8 cellular contexts compared by ENCODE assay signal in genomic region chr18:3261393-3262233, GRCh38. TPM values are rescaled to one million over a fixed set of nuclear protein-coding genes. Genes with fewer than 3 reads are reported as not detected.
DNase-seq lines count a peak whose midpoint lies in the region; TF ChIP-seq lines count a peak whose summit lies in the region.

Gene MYL12B (plus strand): TSS chr18:3262133. CDS start chr18:3272899, 10,766 bp downstream.

- POLR2A ChIA-PET in HEK293T (lab: Yijun Ruan, JAX) = interaction anchor here (0.7 kb wide), 1 partner anchor 14 kb away, joined by 3 read pairs; the partner anchor contains the start of gene MYL12A

- H3K4me3 ChIP-seq in GM12875 (ENCODE audit: low read depth, low read length) = peak within 1 kb of the TSS; percentile 82

- DNase-seq in HEK293T (ENCODE audit: extremely low spot score) (peak; percentile 60), MV-4-11 (lab: John Stamatoyannopoulos, UW) (peak; percentile 77), anterior cingulate cortex (lab: John Stamatoyannopoulos, UW) (peak in 57 of 58 donors; percentile 26 to 86 (median 74)), hepatic stellate cell (ENCODE audit: low spot score) (peak; percentile 74), retina (peak; percentile 98), HPDE6-E6E7 (ENCODE audit: extremely low spot score) (no peak)

- intact Hi-C loops in T-helper 2 cell treated with Interferon-gamma antibody and Interleukin-4, amounts not matched to agents 100 ng/mL and 5 ng/mL, for 36 hours (cut with micrococcal nuclease) = loop anchor here (1.0 to 5.0 kb wide), 9 partner anchors 14 to 1976 kb away; partner anchors contain the start of genes METTL4, MYL12A, NDC80 and SMCHD1

- TF ChIP-seq CTCF in GM12875 (IDR thresholded peaks at IDR 0.05; ENCODE audit: borderline replicate concordance, insufficient read depth, low read depth, low read length) = no peak

- CTCF ChIA-PET in HEK293T (lab: Yijun Ruan, JAX) = no interaction called here

TF ChIP-seq in HEK293T, 16 proteins besides CTCF, POLR2A, EP300 and RAD21:
- TF ChIP-seq ARNT (IDR thresholded peaks at IDR 0.05) = no peak
- TF ChIP-seq FOXM1 (IDR thresholded peaks at IDR 0.05; ENCODE audit: borderline replicate concordance) = 0 out of 2 replicates have a peak, but pooled peaks have one; percentile 42
- TF ChIP-seq BHLHE40 (IDR thresholded peaks at IDR 0.05; ENCODE audit: borderline replicate concordance) = peak; percentile 68; the same call in 1 of the 2 replicates
- TF ChIP-seq ELF4 (IDR thresholded peaks at IDR 0.05) = peak; percentile 91

RNA-seq across cellular contexts. Expression of gene MYL12B, which starts in this region (rescaled TPM):
- total RNA-seq in T-helper 2 cell treated with Interferon-gamma antibody and Interleukin-4, amounts not matched to agents 100 ng/mL and 5 ng/mL, for 36 hours = 314 and 331 TPM in 2 replicates
